1 cellular context compared by ENCODE assay signal in genomic region chr15:53937632-53938031, GRCh38. TPM values are rescaled to one million over a fixed set of nuclear protein-coding genes. Genes with fewer than 3 reads are reported as not detected.
"Had no signal": no experiment of that assay in that cellular context is flagged by ENCODE, and none has a peak within 500 bp of the region (broad histone marks: within the 10 kb centered on the region; RNA-seq: fewer than 3 reads in every experiment).

No MANE protein-coding gene starts in this region.

RNA-seq across cellular contexts. Expression of gene UNC13C, which starts 40.6 kb away (rescaled TPM):
- total RNA-seq: vagina had no signal
